1 cellular context compared by ENCODE assay signal in the genomic region with DNA sequence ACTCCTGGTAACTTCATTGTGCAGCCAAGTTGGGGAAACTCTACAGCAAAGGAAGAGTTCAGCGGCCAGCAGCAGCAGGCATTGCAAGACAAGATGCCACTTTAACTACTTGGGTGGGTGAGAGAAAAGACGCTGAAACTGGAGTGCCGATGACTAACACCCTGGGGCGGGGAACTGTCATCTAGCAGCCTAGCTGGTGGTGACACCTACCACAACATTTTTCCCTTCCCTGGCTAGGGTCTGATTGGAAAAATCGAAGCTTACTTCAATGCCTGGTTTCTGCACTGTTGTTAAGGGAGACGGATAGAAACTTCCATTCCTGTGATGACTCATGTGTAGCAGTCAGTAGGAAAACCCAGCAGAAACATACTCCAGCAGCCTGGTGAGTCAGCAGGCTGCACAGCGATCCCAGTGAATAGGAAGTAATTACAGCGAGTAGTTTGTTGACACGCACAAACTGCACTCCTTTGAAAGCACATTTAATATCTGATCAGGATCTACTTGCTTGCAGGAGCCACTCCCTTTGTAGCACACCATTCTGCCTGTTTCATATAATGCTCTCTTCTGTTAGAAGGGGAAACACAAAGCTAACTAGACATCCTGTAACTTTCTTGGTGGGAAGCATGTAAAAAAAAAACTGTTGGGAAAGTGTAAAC.
TF ChIP-seq lines count a peak whose summit lies in the region.

No MANE protein-coding gene starts in this region.

TF ChIP-seq in HepG2, 621 proteins besides CTCF, POLR2A, EP300 and RAD21 (continued from another document and continues in another):
- TF ChIP-seq GFI1 (CRISPR knock-in tag; IDR thresholded peaks at IDR 0.05; ENCODE audit: borderline replicate concordance), result 0 out of 2 replicates have a peak, but pooled peaks have one; percentile 19
- no peak for TF ChIP-seq SOX13 (IDR thresholded peaks at IDR 0.05)
- peak in 1 of 2 experiments; percentile 78; a peak in 2 of 4 replicates for TF ChIP-seq SOX13 (CRISPR knock-in tag; conservative IDR thresholded peaks at IDR 0.05 in 1 of 2, IDR thresholded peaks at IDR 0.05 in 1 of 2)
- peak; percentile 79 for TF ChIP-seq TEAD3 (CRISPR knock-in tag; optimal IDR thresholded peaks at IDR 0.05; ENCODE audit: borderline replicate concordance)
- no peak; the same call in 1 of the 2 replicates for TF ChIP-seq ZNF337 (CRISPR knock-in tag; IDR thresholded peaks at IDR 0.05; ENCODE audit: borderline replicate concordance, low read depth)
- no peak for TF ChIP-seq ZNF441 (CRISPR knock-in tag; IDR thresholded peaks at IDR 0.05; ENCODE audit: borderline replicate concordance)
- TF ChIP-seq, protein P1, sequence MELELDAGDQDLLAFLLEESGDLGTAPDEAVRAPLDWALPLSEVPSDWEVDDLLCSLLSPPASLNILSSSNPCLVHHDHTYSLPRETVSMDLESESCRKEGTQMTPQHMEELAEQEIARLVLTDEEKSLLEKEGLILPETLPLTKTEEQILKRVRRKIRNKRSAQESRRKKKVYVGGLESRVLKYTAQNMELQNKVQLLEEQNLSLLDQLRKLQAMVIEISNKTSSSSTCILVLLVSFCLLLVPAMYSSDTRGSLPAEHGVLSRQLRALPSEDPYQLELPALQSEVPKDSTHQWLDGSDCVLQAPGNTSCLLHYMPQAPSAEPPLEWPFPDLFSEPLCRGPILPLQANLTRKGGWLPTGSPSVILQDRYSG (CRISPR knock-in tag; IDR thresholded peaks at IDR 0.05), result no peak
- TF ChIP-seq FOXK2 (IDR thresholded peaks at IDR 0.05), result 0 out of 2 replicates have a peak, but pooled peaks have one; percentile 49
- TF ChIP-seq, protein P2, sequence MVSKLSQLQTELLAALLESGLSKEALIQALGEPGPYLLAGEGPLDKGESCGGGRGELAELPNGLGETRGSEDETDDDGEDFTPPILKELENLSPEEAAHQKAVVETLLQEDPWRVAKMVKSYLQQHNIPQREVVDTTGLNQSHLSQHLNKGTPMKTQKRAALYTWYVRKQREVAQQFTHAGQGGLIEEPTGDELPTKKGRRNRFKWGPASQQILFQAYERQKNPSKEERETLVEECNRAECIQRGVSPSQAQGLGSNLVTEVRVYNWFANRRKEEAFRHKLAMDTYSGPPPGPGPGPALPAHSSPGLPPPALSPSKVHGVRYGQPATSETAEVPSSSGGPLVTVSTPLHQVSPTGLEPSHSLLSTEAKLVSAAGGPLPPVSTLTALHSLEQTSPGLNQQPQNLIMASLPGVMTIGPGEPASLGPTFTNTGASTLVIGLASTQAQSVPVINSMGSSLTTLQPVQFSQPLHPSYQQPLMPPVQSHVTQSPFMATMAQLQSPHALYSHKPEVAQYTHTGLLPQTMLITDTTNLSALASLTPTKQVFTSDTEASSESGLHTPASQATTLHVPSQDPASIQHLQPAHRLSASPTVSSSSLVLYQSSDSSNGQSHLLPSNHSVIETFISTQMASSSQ (IDR thresholded peaks at IDR 0.05; ENCODE audit: low read depth), result 0 out of 2 replicates have a peak, but pooled peaks have one; percentile 38
- TF ChIP-seq, protein P2 (CRISPR knock-in tag; IDR thresholded peaks at IDR 0.05; ENCODE audit: borderline replicate concordance), result peak; percentile 57; the same call in 1 of the 2 replicates
- TF ChIP-seq, protein P3, sequence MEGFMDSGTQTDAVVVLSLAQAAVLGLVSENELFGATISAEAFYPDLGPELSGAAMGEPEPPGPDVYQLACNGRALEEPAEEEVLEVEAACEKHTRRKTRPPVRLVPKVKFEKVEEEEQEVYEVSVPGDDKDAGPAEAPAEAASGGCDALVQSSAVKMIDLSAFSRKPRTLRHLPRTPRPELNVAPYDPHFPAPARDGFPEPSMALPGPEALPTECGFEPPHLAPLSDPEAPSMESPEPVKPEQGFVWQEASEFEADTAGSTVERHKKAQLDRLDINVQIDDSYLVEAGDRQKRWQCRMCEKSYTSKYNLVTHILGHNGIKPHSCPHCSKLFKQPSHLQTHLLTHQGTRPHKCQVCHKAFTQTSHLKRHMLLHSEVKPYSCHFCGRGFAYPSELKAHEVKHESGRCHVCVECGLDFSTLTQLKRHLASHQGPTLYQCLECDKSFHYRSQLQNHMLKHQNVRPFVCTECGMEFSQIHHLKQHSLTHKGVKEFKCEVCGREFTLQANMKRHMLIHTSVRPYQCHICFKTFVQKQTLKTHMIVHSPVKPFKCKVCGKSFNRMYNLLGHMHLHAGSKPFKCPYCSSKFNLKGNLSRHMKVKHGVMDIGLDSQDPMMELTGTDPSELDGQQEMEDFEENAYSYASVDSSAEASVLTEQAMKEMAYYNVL (CRISPR knock-in tag; IDR thresholded peaks at IDR 0.05; ENCODE audit: borderline replicate concordance), result no peak
- TF ChIP-seq, protein P4, sequence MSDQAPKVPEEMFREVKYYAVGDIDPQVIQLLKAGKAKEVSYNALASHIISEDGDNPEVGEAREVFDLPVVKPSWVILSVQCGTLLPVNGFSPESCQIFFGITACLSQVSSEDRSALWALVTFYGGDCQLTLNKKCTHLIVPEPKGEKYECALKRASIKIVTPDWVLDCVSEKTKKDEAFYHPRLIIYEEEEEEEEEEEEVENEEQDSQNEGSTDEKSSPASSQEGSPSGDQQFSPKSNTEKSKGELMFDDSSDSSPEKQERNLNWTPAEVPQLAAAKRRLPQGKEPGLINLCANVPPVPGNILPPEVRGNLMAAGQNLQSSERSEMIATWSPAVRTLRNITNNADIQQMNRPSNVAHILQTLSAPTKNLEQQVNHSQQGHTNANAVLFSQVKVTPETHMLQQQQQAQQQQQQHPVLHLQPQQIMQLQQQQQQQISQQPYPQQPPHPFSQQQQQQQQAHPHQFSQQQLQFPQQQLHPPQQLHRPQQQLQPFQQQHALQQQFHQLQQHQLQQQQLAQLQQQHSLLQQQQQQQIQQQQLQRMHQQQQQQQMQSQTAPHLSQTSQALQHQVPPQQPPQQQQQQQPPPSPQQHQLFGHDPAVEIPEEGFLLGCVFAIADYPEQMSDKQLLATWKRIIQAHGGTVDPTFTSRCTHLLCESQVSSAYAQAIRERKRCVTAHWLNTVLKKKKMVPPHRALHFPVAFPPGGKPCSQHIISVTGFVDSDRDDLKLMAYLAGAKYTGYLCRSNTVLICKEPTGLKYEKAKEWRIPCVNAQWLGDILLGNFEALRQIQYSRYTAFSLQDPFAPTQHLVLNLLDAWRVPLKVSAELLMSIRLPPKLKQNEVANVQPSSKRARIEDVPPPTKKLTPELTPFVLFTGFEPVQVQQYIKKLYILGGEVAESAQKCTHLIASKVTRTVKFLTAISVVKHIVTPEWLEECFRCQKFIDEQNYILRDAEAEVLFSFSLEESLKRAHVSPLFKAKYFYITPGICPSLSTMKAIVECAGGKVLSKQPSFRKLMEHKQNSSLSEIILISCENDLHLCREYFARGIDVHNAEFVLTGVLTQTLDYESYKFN (CRISPR knock-in tag; conservative IDR thresholded peaks at IDR 0.05), result peak; percentile 80
- 0 out of 2 replicates have a peak, but pooled peaks have one; percentile 26 for TF ChIP-seq ZNF33B (CRISPR knock-in tag; IDR thresholded peaks at IDR 0.05)
- no peak for TF ChIP-seq RAD51 (IDR thresholded peaks at IDR 0.05; ENCODE audit: borderline replicate concordance)
- no peak for TF ChIP-seq ZNF17 (CRISPR knock-in tag; IDR thresholded peaks at IDR 0.05)
- TF ChIP-seq ZNF496 (CRISPR knock-in tag; IDR thresholded peaks at IDR 0.05; ENCODE audit: insufficient replicate concordance), result no peak
- TF ChIP-seq ZNF484 (CRISPR knock-in tag; IDR thresholded peaks at IDR 0.05; ENCODE audit: borderline replicate concordance, low read depth), result no peak
- TF ChIP-seq, protein P5, sequence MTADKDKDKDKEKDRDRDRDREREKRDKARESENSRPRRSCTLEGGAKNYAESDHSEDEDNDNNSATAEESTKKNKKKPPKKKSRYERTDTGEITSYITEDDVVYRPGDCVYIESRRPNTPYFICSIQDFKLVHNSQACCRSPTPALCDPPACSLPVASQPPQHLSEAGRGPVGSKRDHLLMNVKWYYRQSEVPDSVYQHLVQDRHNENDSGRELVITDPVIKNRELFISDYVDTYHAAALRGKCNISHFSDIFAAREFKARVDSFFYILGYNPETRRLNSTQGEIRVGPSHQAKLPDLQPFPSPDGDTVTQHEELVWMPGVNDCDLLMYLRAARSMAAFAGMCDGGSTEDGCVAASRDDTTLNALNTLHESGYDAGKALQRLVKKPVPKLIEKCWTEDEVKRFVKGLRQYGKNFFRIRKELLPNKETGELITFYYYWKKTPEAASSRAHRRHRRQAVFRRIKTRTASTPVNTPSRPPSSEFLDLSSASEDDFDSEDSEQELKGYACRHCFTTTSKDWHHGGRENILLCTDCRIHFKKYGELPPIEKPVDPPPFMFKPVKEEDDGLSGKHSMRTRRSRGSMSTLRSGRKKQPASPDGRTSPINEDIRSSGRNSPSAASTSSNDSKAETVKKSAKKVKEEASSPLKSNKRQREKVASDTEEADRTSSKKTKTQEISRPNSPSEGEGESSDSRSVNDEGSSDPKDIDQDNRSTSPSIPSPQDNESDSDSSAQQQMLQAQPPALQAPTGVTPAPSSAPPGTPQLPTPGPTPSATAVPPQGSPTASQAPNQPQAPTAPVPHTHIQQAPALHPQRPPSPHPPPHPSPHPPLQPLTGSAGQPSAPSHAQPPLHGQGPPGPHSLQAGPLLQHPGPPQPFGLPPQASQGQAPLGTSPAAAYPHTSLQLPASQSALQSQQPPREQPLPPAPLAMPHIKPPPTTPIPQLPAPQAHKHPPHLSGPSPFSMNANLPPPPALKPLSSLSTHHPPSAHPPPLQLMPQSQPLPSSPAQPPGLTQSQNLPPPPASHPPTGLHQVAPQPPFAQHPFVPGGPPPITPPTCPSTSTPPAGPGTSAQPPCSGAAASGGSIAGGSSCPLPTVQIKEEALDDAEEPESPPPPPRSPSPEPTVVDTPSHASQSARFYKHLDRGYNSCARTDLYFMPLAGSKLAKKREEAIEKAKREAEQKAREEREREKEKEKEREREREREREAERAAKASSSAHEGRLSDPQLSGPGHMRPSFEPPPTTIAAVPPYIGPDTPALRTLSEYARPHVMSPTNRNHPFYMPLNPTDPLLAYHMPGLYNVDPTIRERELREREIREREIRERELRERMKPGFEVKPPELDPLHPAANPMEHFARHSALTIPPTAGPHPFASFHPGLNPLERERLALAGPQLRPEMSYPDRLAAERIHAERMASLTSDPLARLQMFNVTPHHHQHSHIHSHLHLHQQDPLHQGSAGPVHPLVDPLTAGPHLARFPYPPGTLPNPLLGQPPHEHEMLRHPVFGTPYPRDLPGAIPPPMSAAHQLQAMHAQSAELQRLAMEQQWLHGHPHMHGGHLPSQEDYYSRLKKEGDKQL (CRISPR knock-in tag; IDR thresholded peaks at IDR 0.05; ENCODE audit: low read depth), result no peak
- TF ChIP-seq, protein P6, sequence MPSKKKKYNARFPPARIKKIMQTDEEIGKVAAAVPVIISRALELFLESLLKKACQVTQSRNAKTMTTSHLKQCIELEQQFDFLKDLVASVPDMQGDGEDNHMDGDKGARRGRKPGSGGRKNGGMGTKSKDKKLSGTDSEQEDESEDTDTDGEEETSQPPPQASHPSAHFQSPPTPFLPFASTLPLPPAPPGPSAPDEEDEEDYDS (CRISPR knock-in tag; IDR thresholded peaks at IDR 0.05), result peak; percentile 65; the same call in 1 of the 2 replicates
- TF ChIP-seq, protein P7, sequence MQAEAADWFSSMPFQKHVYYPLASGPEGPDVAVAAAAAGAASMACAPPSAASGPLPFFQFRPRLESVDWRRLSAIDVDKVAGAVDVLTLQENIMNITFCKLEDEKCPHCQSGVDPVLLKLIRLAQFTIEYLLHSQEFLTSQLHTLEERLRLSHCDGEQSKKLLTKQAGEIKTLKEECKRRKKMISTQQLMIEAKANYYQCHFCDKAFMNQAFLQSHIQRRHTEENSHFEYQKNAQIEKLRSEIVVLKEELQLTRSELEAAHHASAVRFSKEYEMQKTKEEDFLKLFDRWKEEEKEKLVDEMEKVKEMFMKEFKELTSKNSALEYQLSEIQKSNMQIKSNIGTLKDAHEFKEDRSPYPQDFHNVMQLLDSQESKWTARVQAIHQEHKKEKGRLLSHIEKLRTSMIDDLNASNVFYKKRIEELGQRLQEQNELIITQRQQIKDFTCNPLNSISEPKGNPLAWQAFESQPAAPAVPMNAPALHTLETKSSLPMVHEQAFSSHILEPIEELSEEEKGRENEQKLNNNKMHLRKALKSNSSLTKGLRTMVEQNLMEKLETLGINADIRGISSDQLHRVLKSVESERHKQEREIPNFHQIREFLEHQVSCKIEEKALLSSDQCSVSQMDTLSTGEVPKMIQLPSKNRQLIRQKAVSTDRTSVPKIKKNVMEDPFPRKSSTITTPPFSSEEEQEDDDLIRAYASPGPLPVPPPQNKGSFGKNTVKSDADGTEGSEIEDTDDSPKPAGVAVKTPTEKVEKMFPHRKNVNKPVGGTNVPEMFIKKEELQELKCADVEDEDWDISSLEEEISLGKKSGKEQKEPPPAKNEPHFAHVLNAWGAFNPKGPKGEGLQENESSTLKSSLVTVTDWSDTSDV (CRISPR knock-in tag; IDR thresholded peaks at IDR 0.05), result no peak
- peak; percentile 74; the same call in 1 of the 2 replicates for TF ChIP-seq ZKSCAN8 (CRISPR knock-in tag; IDR thresholded peaks at IDR 0.05; ENCODE audit: borderline replicate concordance)
- TF ChIP-seq KLF9 (CRISPR knock-in tag; IDR thresholded peaks at IDR 0.05; ENCODE audit: low read depth), result no peak
- no peak for TF ChIP-seq HES4 (CRISPR knock-in tag; IDR thresholded peaks at IDR 0.05; ENCODE audit: borderline replicate concordance)
- TF ChIP-seq, protein P8, sequence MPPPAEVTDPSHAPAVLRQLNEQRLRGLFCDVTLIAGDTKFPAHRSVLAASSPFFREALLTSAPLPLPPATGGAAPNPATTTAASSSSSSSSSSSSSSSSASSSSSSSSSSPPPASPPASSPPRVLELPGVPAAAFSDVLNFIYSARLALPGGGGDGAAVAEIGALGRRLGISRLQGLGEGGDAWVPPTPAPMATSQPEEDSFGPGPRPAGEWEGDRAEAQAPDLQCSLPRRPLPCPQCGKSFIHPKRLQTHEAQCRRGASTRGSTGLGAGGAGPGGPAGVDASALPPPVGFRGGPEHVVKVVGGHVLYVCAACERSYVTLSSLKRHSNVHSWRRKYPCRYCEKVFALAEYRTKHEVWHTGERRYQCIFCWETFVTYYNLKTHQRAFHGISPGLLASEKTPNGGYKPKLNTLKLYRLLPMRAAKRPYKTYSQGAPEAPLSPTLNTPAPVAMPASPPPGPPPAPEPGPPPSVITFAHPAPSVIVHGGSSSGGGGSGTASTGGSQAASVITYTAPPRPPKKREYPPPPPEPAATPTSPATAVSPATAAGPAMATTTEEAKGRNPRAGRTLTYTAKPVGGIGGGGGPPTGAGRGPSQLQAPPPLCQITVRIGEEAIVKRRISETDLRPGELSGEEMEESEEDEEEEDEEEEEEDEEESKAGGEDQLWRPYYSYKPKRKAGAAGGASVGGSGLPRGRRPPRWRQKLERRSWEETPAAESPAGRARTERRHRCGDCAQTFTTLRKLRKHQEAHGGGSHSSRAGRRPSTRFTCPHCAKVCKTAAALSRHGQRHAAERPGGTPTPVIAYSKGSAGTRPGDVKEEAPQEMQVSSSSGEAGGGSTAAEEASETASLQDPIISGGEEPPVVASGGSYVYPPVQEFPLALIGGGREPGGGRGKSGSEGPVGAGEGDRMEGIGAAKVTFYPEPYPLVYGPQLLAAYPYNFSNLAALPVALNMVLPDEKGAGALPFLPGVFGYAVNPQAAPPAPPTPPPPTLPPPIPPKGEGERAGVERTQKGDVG (CRISPR knock-in tag; IDR thresholded peaks at IDR 0.05; ENCODE audit: borderline replicate concordance), result no peak
- TF ChIP-seq ZNF329 (CRISPR knock-in tag; IDR thresholded peaks at IDR 0.05; ENCODE audit: low read depth), result no peak
- TF ChIP-seq NFYB (CRISPR knock-in tag; IDR thresholded peaks at IDR 0.05), result 0 out of 2 replicates have a peak, but pooled peaks have one; percentile 8
